1 cellular context compared by ENCODE assay signal in genomic region chr1:181251001-181251712, GRCh38.
TF ChIP-seq lines count a peak whose summit lies in the region.

No MANE protein-coding gene starts in this region.

TF ChIP-seq in SK-N-SH, 30 proteins besides CTCF, POLR2A, EP300 and RAD21 (continued from another document):
- TF ChIP-seq USF2 (IDR thresholded peaks at IDR 0.05; ENCODE audit: borderline replicate concordance, low read depth, low read length), result no peak
- TF ChIP-seq ELF1 (IDR thresholded peaks at IDR 0.05), result no peak
- TF ChIP-seq, protein P1, sequence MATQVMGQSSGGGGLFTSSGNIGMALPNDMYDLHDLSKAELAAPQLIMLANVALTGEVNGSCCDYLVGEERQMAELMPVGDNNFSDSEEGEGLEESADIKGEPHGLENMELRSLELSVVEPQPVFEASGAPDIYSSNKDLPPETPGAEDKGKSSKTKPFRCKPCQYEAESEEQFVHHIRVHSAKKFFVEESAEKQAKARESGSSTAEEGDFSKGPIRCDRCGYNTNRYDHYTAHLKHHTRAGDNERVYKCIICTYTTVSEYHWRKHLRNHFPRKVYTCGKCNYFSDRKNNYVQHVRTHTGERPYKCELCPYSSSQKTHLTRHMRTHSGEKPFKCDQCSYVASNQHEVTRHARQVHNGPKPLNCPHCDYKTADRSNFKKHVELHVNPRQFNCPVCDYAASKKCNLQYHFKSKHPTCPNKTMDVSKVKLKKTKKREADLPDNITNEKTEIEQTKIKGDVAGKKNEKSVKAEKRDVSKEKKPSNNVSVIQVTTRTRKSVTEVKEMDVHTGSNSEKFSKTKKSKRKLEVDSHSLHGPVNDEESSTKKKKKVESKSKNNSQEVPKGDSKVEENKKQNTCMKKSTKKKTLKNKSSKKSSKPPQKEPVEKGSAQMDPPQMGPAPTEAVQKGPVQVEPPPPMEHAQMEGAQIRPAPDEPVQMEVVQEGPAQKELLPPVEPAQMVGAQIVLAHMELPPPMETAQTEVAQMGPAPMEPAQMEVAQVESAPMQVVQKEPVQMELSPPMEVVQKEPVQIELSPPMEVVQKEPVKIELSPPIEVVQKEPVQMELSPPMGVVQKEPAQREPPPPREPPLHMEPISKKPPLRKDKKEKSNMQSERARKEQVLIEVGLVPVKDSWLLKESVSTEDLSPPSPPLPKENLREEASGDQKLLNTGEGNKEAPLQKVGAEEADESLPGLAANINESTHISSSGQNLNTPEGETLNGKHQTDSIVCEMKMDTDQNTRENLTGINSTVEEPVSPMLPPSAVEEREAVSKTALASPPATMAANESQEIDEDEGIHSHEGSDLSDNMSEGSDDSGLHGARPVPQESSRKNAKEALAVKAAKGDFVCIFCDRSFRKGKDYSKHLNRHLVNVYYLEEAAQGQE (IDR thresholded peaks at IDR 0.05; ENCODE audit: low read depth, low read length), result no peak
- no peak for TF ChIP-seq FOXM1 (IDR thresholded peaks at IDR 0.05; ENCODE audit: low read depth)
- no peak for TF ChIP-seq POLR2AphosphoS5 (IDR thresholded peaks at IDR 0.05; ENCODE audit: low read depth, low read length)
- TF ChIP-seq TAF1 (IDR thresholded peaks at IDR 0.05; ENCODE audit: borderline replicate concordance, low read depth, low read length), result no peak
- no peak for TF ChIP-seq GABPA (IDR thresholded peaks at IDR 0.05; ENCODE audit: low read depth)
- TF ChIP-seq EZH2phosphoT487 (IDR thresholded peaks at IDR 0.05; ENCODE audit: borderline replicate concordance, low read depth), result no peak
- no peak for TF ChIP-seq NRF1 (IDR thresholded peaks at IDR 0.05; ENCODE audit: low read depth, low read length)
- TF ChIP-seq RCOR1 (IDR thresholded peaks at IDR 0.05; ENCODE audit: low read length), result no peak
- TF ChIP-seq YY1 (IDR thresholded peaks at IDR 0.05; ENCODE audit: low read depth), result no peak
- no peak for TF ChIP-seq MEF2A (IDR thresholded peaks at IDR 0.05; ENCODE audit: borderline replicate concordance, low read depth)
- peak; percentile 81 for TF ChIP-seq NFIC (IDR thresholded peaks at IDR 0.05; ENCODE audit: borderline replicate concordance)
- no peak for TF ChIP-seq SIN3A (IDR thresholded peaks at IDR 0.05; ENCODE audit: borderline replicate concordance, low read depth, low read length)
- TF ChIP-seq MXI1 (IDR thresholded peaks at IDR 0.05; ENCODE audit: low read depth, low read length), result no peak
- no peak for TF ChIP-seq ZBTB33 (IDR thresholded peaks at IDR 0.05; ENCODE audit: borderline replicate concordance, low read depth)
- no peak for TF ChIP-seq USF1 (IDR thresholded peaks at IDR 0.05; ENCODE audit: borderline replicate concordance, low read depth)
- no peak for TF ChIP-seq SMC3 (IDR thresholded peaks at IDR 0.05; ENCODE audit: low read depth, low read length)
- TF ChIP-seq RFX5 (IDR thresholded peaks at IDR 0.05; ENCODE audit: low read length), result no peak
